ENCODE assay signal across 9 cellular contexts in the genomic region with DNA sequence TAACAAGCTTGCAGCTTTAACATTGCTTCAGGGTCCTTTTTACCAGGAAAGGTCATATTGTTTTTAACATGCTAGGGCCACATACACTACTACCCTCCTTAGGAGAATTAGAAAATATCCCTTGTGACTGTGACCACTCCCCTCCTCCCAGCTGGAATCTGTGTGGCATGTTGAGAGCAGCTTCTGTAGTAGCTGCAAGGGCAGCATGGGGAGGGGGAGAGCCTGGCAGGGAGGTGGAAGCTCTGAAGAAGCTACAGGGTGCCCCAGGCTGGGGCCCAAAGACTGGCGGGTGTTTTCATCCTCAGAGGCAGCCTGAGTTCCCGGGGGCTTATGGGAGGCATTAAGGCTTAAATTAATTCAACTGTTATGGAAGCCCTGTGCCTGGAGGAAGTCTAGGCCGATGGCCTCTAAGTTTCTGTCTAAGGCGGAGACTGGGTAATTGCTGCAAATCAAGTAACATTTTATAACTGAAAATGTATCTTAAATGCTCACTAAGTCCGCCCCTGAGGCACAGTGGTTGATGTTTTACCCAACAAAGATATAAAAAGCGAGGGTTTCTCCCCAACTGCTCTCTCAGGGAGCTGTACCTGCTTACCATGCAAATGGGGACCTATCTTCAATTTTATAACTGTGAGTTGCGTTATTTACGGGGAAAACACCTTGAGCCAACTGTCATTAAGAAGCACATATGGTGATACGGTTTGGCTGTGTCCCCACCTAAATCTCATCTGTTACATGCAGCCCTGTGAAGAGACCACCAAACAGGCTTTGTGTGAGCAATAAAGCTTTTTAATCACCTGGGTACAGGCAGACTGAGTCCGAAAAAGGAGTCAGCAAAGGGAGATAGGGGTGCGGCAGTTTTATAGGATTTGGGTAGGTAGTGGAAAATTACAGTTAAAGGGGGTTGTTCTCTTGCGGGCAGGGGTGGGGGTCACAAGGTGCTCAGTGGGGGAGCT. TPM values are rescaled to one million over a fixed set of nuclear protein-coding genes. Genes with fewer than 3 reads are reported as not detected.
DNase-seq lines count a peak whose midpoint lies in the region; ATAC-seq and TF ChIP-seq lines count a peak whose summit lies in the region.
"Had no signal": no experiment of that assay in that cellular context is flagged by ENCODE, and none has a peak within 500 bp of the region (broad histone marks: within the 10 kb centered on the region; RNA-seq: fewer than 3 reads in every experiment).

No MANE protein-coding gene starts in this region.

- POLR2A ChIA-PET in T-cell (lab: Charles Lee) = no interaction called here

- H3K36me3 Mint-ChIP-seq in T-cell = peaks cover 11% of the 10 kb centered on the region
- H3K36me3 Mint-ChIP-seq in type B pancreatic cell = peaks cover 23% of the 10 kb centered on the region

- H3K4me1 Mint-ChIP-seq in T-cell = peaks cover 40 to 48% (median 45%) of the 10 kb centered on the region in 3 donors
- H3K4me1 Mint-ChIP-seq in type B pancreatic cell (ENCODE audit: unreplicated experiment) = peaks cover 23% of the 10 kb centered on the region

- DNase-seq in cardiac muscle cell (ENCODE audit: low read depth in 1 of 2, low spot score in 1 of 2) = peak in 1 of 2 donors; percentile 42
- no peak for DNase-seq in right atrium auricular region (ENCODE audit: low spot score)
- DNase-seq in T-cell = no peak
- DNase-seq in type B pancreatic cell (ENCODE audit: extremely low spot score, unreplicated experiment) = no peak
- DNase-seq in stimulated activated CD4-positive, alpha-beta T cell treated with anti-CD3 and anti-CD28 coated beads, Interleukin-1b, Interleukin-23, amount 100 ng/mL, for 48 hours = no peak
- no peak for DNase-seq in islet precursor cell
- DNase-seq in NOMO-1 (lab: John Stamatoyannopoulos, UW; ENCODE audit: unreplicated experiment in 2 of 2) = no peak
- DNase-seq: stimulated activated CD4-positive, alpha-beta T cell treated with anti-CD3 and anti-CD28 coated beads, Interleukin-2, amount 100 ng/mL, for 48 hours had no signal

- H3K27me3 ChIP-seq in cardiac muscle cell = no peaks in the 10 kb centered on the region
- H3K27me3 ChIP-seq in right atrium auricular region = no peaks in the 10 kb centered on the region

- H3K4me3 ChIP-seq in cardiac muscle cell = no peak overlapping the region
- no peak overlapping the region for H3K4me3 ChIP-seq in right atrium auricular region

- no peaks in the 10 kb centered on the region for H3K27me3 Mint-ChIP-seq in T-cell
- no peaks in the 10 kb centered on the region for H3K27me3 Mint-ChIP-seq in type B pancreatic cell

- peak; percentile 76 for ATAC-seq in HG02885 (IDR thresholded peaks at IDR 0.05; ENCODE audit: poor library complexity, unreplicated experiment)
- no peak for ATAC-seq in T-cell (replicated peaks in 1 of 4)

- H3K9me3 Mint-ChIP-seq in T-cell (no peaks in the 10 kb centered on the region), type B pancreatic cell (no peaks in the 10 kb centered on the region)

- peaks cover 3% of the 10 kb centered on the region for H3K4me1 ChIP-seq in cardiac muscle cell (ENCODE audit: low read depth)
- H3K4me1 ChIP-seq in right atrium auricular region = peaks cover 0 to 16% of the 10 kb centered on the region in 2 donors

- peak overlapping the region; percentile 39 for H3K27ac ChIP-seq in cardiac muscle cell
- H3K27ac ChIP-seq in right atrium auricular region = no peak overlapping the region

- H3K27ac Mint-ChIP-seq in T-cell = peak overlapping the region in 1 of 2 donors; percentile 45
- peak overlapping the region; percentile 53 for H3K27ac Mint-ChIP-seq in type B pancreatic cell

- no peaks in the 10 kb centered on the region for H3K36me3 ChIP-seq in cardiac muscle cell
- no peaks in the 10 kb centered on the region for H3K36me3 ChIP-seq in right atrium auricular region

- H3K9me3 ChIP-seq in cardiac muscle cell (ENCODE audit: low read depth) (no peaks in the 10 kb centered on the region), right atrium auricular region (no peaks in the 10 kb centered on the region)

- H3K4me3 Mint-ChIP-seq in T-cell (peak overlapping the region in 2 of 3 donors; percentile 5 to 67), type B pancreatic cell (peak overlapping the region; percentile 37)

- CTCF ChIA-PET in T-cell (lab: Charles Lee) = no interaction called here

- TF ChIP-seq CTCF in cardiac muscle cell (IDR thresholded peaks at IDR 0.05; ENCODE audit: low read depth, low read length) (no peak), right atrium auricular region (IDR thresholded peaks at IDR 0.05) (no peak), type B pancreatic cell (conservative IDR thresholded peaks at IDR 0.05) (no peak)

RNA-seq across cellular contexts. Expression of a gene that starts 37.4 kb away (rescaled TPM):
- total RNA-seq in cardiac muscle cell (1.9 and 4.3 TPM in 2 replicates), right atrium auricular region (1 to 10 TPM; 6.2 to 7.0 TPM), T-cell (1 to 10 TPM in 1 of 5 donors, under 1 TPM in 4; 0.70 to 1.3 (median 0.85) TPM), type B pancreatic cell (ENCODE audit: low replicate concordance) (18.3 and 42.1 TPM in 2 replicates)
- 3.2 and 4.9 TPM in 2 replicates for polyA plus RNA-seq in cardiac muscle cell

RNA-seq across cellular contexts. Expression of a gene that starts 37.8 kb away (rescaled TPM):
- total RNA-seq in cardiac muscle cell (96.4 and 105 TPM in 2 replicates), right atrium auricular region (10 to 100 TPM; 17.2 to 27.0 TPM), T-cell (10 to 100 TPM in 4 of 5 donors, 1 to 10 TPM in 1; 9.7 to 15.0 (median 10.1) TPM), type B pancreatic cell (ENCODE audit: low replicate concordance) (63.6 and 75.9 TPM in 2 replicates)
- 81.5 and 83.1 TPM in 2 replicates for polyA plus RNA-seq in cardiac muscle cell
